Comparison of ENCODE assay signal across 1 cellular context in genomic region chr1:151611832-151612505, GRCh38.
TF ChIP-seq lines count a peak whose summit lies in the region.

Gene SNX27 (plus strand): TSS chr1:151612050. CDS start chr1:151612202, 152 bp downstream.

TF ChIP-seq in HepG2, 621 proteins besides CTCF, POLR2A, EP300 and RAD21 (continued from another document and continues in another):
- TF ChIP-seq UBTF (CRISPR knock-in tag; IDR thresholded peaks at IDR 0.05) (peak; percentile 71; the same call in 1 of the 2 replicates), YEATS4 (CRISPR knock-in tag; IDR thresholded peaks at IDR 0.05; ENCODE audit: borderline replicate concordance) (peak; percentile 76), ZNF350 (CRISPR knock-in tag; IDR thresholded peaks at IDR 0.05; ENCODE audit: borderline replicate concordance, low read depth) (0 out of 2 replicates have a peak, but pooled peaks have one; percentile 44), PCBP2 (optimal IDR thresholded peaks at IDR 0.05; ENCODE audit: low read depth, low read length, poor library complexity, severe bottlenecking) (no peak), ZSCAN31 (CRISPR knock-in tag; IDR thresholded peaks at IDR 0.05; ENCODE audit: low read depth) (0 out of 2 replicates have a peak, but pooled peaks have one; percentile 62), SCMH1 (CRISPR knock-in tag; IDR thresholded peaks at IDR 0.05; ENCODE audit: borderline replicate concordance) (no peak), ZNF607 (CRISPR knock-in tag; IDR thresholded peaks at IDR 0.05; ENCODE audit: borderline replicate concordance) (0 out of 2 replicates have a peak, but pooled peaks have one; percentile 28), RELA (CRISPR knock-in tag; IDR thresholded peaks at IDR 0.05) (peak; percentile 40; the same call in 1 of the 2 replicates), CREM (IDR thresholded peaks at IDR 0.05) (peak; percentile 92), CREM (CRISPR knock-in tag; IDR thresholded peaks at IDR 0.05) (no peak), ZIK1 (CRISPR knock-in tag; IDR thresholded peaks at IDR 0.05; ENCODE audit: borderline replicate concordance, low read depth) (peak; percentile 21; the same call in 1 of the 2 replicates), DNMT1 (CRISPR knock-in tag; IDR thresholded peaks at IDR 0.05) (0 out of 2 replicates have a peak, but pooled peaks have one; percentile 16), ZNF547 (CRISPR knock-in tag; IDR thresholded peaks at IDR 0.05) (peak; percentile 51; the same call in 1 of the 2 replicates), MYPOP (CRISPR knock-in tag; IDR thresholded peaks at IDR 0.05) (peak; percentile 48), MIER2 (CRISPR knock-in tag; IDR thresholded peaks at IDR 0.05) (no peak), GLMP (CRISPR knock-in tag; IDR thresholded peaks at IDR 0.05; ENCODE audit: borderline replicate concordance) (no peak), HDAC6 (IDR thresholded peaks at IDR 0.05; ENCODE audit: low read depth, low read length) (no peak), GFI1 (CRISPR knock-in tag; IDR thresholded peaks at IDR 0.05; ENCODE audit: borderline replicate concordance) (peak; percentile 33; the same call in 1 of the 2 replicates), ZNF30 (CRISPR knock-in tag; IDR thresholded peaks at IDR 0.05) (no peak), ELF1 (CRISPR knock-in tag; IDR thresholded peaks at IDR 0.05) (peak; percentile 58; the same call in 1 of the 2 replicates), ZNF501 (CRISPR knock-in tag; IDR thresholded peaks at IDR 0.05) (0 out of 2 replicates have a peak, but pooled peaks have one; percentile 34), CENPX (CRISPR knock-in tag; IDR thresholded peaks at IDR 0.05) (no peak), SOX6 (IDR thresholded peaks at IDR 0.05) (no peak), SOX6 (CRISPR knock-in tag; IDR thresholded peaks at IDR 0.05) (no peak), NRL (CRISPR knock-in tag; IDR thresholded peaks at IDR 0.05; ENCODE audit: borderline replicate concordance) (no peak), ZNF644 (CRISPR knock-in tag; IDR thresholded peaks at IDR 0.05; ENCODE audit: low read depth) (no peak), ZNF296 (CRISPR knock-in tag; conservative IDR thresholded peaks at IDR 0.05) (no peak), ATF7-NPFF (CRISPR knock-in tag; IDR thresholded peaks at IDR 0.05; ENCODE audit: low read depth) (peak; percentile 79), MIER3 (CRISPR knock-in tag; IDR thresholded peaks at IDR 0.05; ENCODE audit: borderline replicate concordance) (no peak; the same call in 1 of the 2 replicates), ZNF639 (CRISPR knock-in tag; conservative IDR thresholded peaks at IDR 0.05) (peak; percentile 45; the same call in 1 of the 2 replicates), ZNF407 (CRISPR knock-in tag; IDR thresholded peaks at IDR 0.05; ENCODE audit: not compliant biosample characterization) (peak; percentile 17), SSRP1 (CRISPR knock-in tag; IDR thresholded peaks at IDR 0.05) (no peak), TIGD3 (CRISPR knock-in tag; IDR thresholded peaks at IDR 0.05; ENCODE audit: borderline replicate concordance) (no peak), POGK (CRISPR knock-in tag; conservative IDR thresholded peaks at IDR 0.05) (peak; percentile 85), KLF13 (CRISPR knock-in tag; IDR thresholded peaks at IDR 0.05) (no peak), SRY (CRISPR knock-in tag; IDR thresholded peaks at IDR 0.05) (no peak; the same call in 1 of the 2 replicates), ZHX1 (CRISPR knock-in tag; IDR thresholded peaks at IDR 0.05; ENCODE audit: low read depth) (peak; percentile 89), ZNF256 (CRISPR knock-in tag; conservative IDR thresholded peaks at IDR 0.05) (no peak), ZBTB21 (CRISPR knock-in tag; IDR thresholded peaks at IDR 0.05) (no peak), NPAS2 (CRISPR knock-in tag; IDR thresholded peaks at IDR 0.05; ENCODE audit: borderline replicate concordance) (no peak)
